9 cellular contexts compared by ENCODE assay signal in the genomic region with DNA sequence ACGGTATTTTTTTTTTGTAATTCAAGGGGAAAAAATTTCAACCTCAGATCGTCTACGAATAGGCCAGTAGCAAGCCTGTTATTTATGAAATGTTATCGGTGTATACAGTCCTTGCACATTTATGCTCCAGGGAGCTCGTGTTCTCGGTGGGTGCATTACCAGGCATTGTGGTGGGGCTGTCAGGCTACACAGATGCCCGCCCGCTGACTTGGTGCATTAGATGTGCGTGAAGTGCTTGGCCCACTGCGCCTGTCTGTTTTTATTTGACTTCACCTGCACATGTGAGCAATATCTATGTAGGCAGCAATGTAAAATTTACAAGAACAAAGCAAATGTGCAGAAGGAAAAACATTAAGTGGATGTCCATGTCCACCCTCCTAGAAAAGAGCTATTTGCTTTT. TPM values are rescaled to one million over a fixed set of nuclear protein-coding genes. Genes with fewer than 3 reads are reported as not detected.
DNase-seq lines count a peak whose midpoint lies in the region; ATAC-seq and TF ChIP-seq lines count a peak whose summit lies in the region.
"Had no signal": no experiment of that assay in that cellular context is flagged by ENCODE, and none has a peak within 500 bp of the region (broad histone marks: within the 10 kb centered on the region; RNA-seq: fewer than 3 reads in every experiment).

No MANE protein-coding gene starts in this region.

- DNase-seq in right atrium auricular region (ENCODE audit: low spot score): no peak
- no peak for DNase-seq in left cardiac atrium
- no peak for DNase-seq in MCF 10A (ENCODE audit: unreplicated experiment)
- no peak for DNase-seq in naive B cell
- DNase-seq in aorta: peak in 1 of 2 donors; percentile 20
- no peak for DNase-seq in HEK293T (ENCODE audit: extremely low spot score)
- DNase-seq: NCI-H1694 treated with DMSO at 0.1 percent for 48 hours had no signal

- POLR2A ChIA-PET in MCF 10A (lab: Yijun Ruan, JAX) (interaction anchor here (0.6 to 6.9 kb wide), 4 partner anchors 31 to 90 kb away, joined by 4 to 100 read pairs (median 53); partner anchors contain the start of gene AP5Z1), HEK293T (lab: Yijun Ruan, JAX) (interaction anchor here (2.0 kb wide), 1 partner anchor 43 kb away, joined by 8 read pairs; no protein-coding TSS in a partner anchor)

- H3K36me3 Mint-ChIP-seq in MCF 10A (ENCODE audit: insufficient read depth, unreplicated experiment) (peaks cover 32% of the 10 kb centered on the region), naive B cell (peaks cover 0 to 8% of the 10 kb centered on the region in 2 donors)

- H3K27ac Mint-ChIP-seq in MCF 10A (ENCODE audit: low read depth, unreplicated experiment) (peak overlapping the region; percentile 96), naive B cell (peak overlapping the region in 5 of 6 donors; percentile 94 to 100 (median 97))

- H3K27me3 ChIP-seq in right atrium auricular region: no peaks in the 10 kb centered on the region
- H3K27me3 ChIP-seq in aorta (ENCODE audit: control insufficient read depth in 1 of 2, insufficient read depth in 2 of 2, low read length in 1 of 2): no peaks in the 10 kb centered on the region

- 27 to 28% methylated on average over 10 of the region's 10 CpGs for WGBS in aorta, 2 donors

- H3K27ac ChIP-seq in right atrium auricular region: peak overlapping the region; percentile 95 to 97
- H3K27ac ChIP-seq in aorta (ENCODE audit: low read depth in 1 of 2, low read length in 2 of 2): peak overlapping the region in 1 of 2 donors; percentile 9

- no peaks in the 10 kb centered on the region for H3K36me3 ChIP-seq in right atrium auricular region
- H3K36me3 ChIP-seq in aorta (ENCODE audit: control insufficient read depth in 1 of 2, insufficient read depth in 2 of 2, low read length in 1 of 2): no peaks in the 10 kb centered on the region

- no peak for TF ChIP-seq CTCF in right atrium auricular region (IDR thresholded peaks at IDR 0.05)
- TF ChIP-seq CTCF in MCF 10A (IDR thresholded peaks at IDR 0.05; ENCODE audit: unreplicated experiment): no peak

- H3K27me3 Mint-ChIP-seq in MCF 10A (ENCODE audit: insufficient read depth, unreplicated experiment) (no peaks in the 10 kb centered on the region), naive B cell (peaks cover 0 to under 1% (median 0%) of the 10 kb centered on the region in 3 donors)

- CTCF ChIA-PET in MCF 10A (lab: Yijun Ruan, JAX): interaction anchor here (0.5 to 1.1 kb wide), 2 partner anchors 44 to 405 kb away, joined by 3 to 4 read pairs; no protein-coding TSS in a partner anchor
- CTCF ChIA-PET in HEK293T (lab: Yijun Ruan, JAX): interaction anchor here (0.6 to 0.7 kb wide), 3 partner anchors 22 to 1619 kb away, joined by 3 to 4 read pairs (median 4); no protein-coding TSS in a partner anchor

- H3K9me3 Mint-ChIP-seq in MCF 10A (ENCODE audit: unreplicated experiment): no peaks in the 10 kb centered on the region
- H3K9me3 Mint-ChIP-seq in naive B cell: no peaks in the 10 kb centered on the region

- H3K4me3 Mint-ChIP-seq in MCF 10A (ENCODE audit: unreplicated experiment) (peak overlapping the region; percentile 83), naive B cell (peak overlapping the region; percentile 88 to 99 (median 96))

- H3K9me3 ChIP-seq in right atrium auricular region: no peaks in the 10 kb centered on the region
- H3K9me3 ChIP-seq in aorta (ENCODE audit: control insufficient read depth, low read length): no peaks in the 10 kb centered on the region

- intact Hi-C loops in left cardiac atrium (cut with DNase I) (loop anchor here (5.0 kb wide), 3 partner anchors 38 to 67 kb away; no protein-coding TSS in a partner anchor), MCF 10A (cut with micrococcal nuclease) (loop anchor here (1.0 to 2.0 kb wide), 3 partner anchors 44 to 69 kb away; no protein-coding TSS in a partner anchor), aorta (cut with DNase I) (loop anchor here in 1 of 2 donors (5.0 kb wide), 2 partner anchors 37 to 67 kb away; no protein-coding TSS in a partner anchor)

- BruUV-seq in MCF 10A (replicated peaks; lab: Mats Ljungman, UMichigan): no TSS peak

- H3K4me1 Mint-ChIP-seq in MCF 10A (ENCODE audit: insufficient read depth, unreplicated experiment) (peaks cover 22% of the 10 kb centered on the region), naive B cell (peaks cover 50 to 74% (median 56%) of the 10 kb centered on the region in 3 donors)

- H3K4me1 ChIP-seq in right atrium auricular region (peaks cover 0 to 41% of the 10 kb centered on the region in 2 donors), aorta (ENCODE audit: control insufficient read depth in 1 of 2, insufficient read depth in 2 of 2, low read length in 2 of 2) (no peaks in the 10 kb centered on the region)

- no peak for ATAC-seq in left cardiac atrium
- no peak for ATAC-seq in naive B cell (ENCODE audit: low read depth in 2 of 2)
- no peak for ATAC-seq in aorta (ENCODE audit: low FRiP score)
- ATAC-seq in GM21515 (IDR thresholded peaks at IDR 0.05; ENCODE audit: unreplicated experiment): no peak
- ATAC-seq in GM19351 (IDR thresholded peaks at IDR 0.05; ENCODE audit: unreplicated experiment): no peak

- H3K4me3 ChIP-seq in right atrium auricular region (no peak overlapping the region), aorta (ENCODE audit: low read length in 2 of 2) (peak overlapping the region; percentile 19 to 80)

TF ChIP-seq in HEK293T, 16 proteins besides CTCF, POLR2A, EP300 and RAD21:
- TF ChIP-seq FOXM1 (IDR thresholded peaks at IDR 0.05; ENCODE audit: borderline replicate concordance) (no peak), TARDBP (IDR thresholded peaks at IDR 0.05) (no peak), ARNT (IDR thresholded peaks at IDR 0.05) (no peak), SP1 (IDR thresholded peaks at IDR 0.05) (no peak), FOXK2 (IDR thresholded peaks at IDR 0.05) (no peak), SUZ12 (IDR thresholded peaks at IDR 0.05) (no peak), HDGF (IDR thresholded peaks at IDR 0.05; ENCODE audit: borderline replicate concordance) (no peak), LEF1 (IDR thresholded peaks at IDR 0.05; ENCODE audit: borderline replicate concordance) (no peak), L3MBTL2 (conservative IDR thresholded peaks at IDR 0.05) (no peak), ELF4 (IDR thresholded peaks at IDR 0.05) (no peak), BHLHE40 (IDR thresholded peaks at IDR 0.05; ENCODE audit: borderline replicate concordance) (no peak), NFRKB (IDR thresholded peaks at IDR 0.05) (no peak), FOXA1 (IDR thresholded peaks at IDR 0.05) (no peak), CTBP1 (IDR thresholded peaks at IDR 0.05; ENCODE audit: borderline replicate concordance) (no peak), ZNF384 (IDR thresholded peaks at IDR 0.05) (no peak)
- TF ChIP-seq, protein P1, sequence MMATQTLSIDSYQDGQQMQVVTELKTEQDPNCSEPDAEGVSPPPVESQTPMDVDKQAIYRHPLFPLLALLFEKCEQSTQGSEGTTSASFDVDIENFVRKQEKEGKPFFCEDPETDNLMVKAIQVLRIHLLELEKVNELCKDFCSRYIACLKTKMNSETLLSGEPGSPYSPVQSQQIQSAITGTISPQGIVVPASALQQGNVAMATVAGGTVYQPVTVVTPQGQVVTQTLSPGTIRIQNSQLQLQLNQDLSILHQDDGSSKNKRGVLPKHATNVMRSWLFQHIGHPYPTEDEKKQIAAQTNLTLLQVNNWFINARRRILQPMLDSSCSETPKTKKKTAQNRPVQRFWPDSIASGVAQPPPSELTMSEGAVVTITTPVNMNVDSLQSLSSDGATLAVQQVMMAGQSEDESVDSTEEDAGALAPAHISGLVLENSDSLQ (IDR thresholded peaks at IDR 0.05): no peak

RNA-seq across cellular contexts. Expression of gene FOXK1, which starts 2.7 kb away (rescaled TPM):
- 10 to 100 TPM; 19.4 to 24.8 TPM for total RNA-seq in right atrium auricular region
- total RNA-seq in left cardiac atrium: 10 to 100 TPM; 17.5 to 22.1 TPM
- total RNA-seq in MCF 10A (2022): 37.7 and 43.8 TPM in 2 replicates
- polyA plus RNA-seq in naive B cell (ENCODE audit: low read depth in 6 of 6): 1 to 10 TPM in 5 of 6 donors, under 1 TPM in 1; 0.92 to 3.1 (median 1.8) TPM
- 10 to 100 TPM; 41.4 to 47.5 TPM for total RNA-seq in aorta
- polyA plus RNA-seq in aorta: 1 to 10 TPM; 5.1 to 8.7 TPM

Comparison
In these comparisons a context has a peak if more than half of its experiments do, and no peak if none do; other contexts are left out.
1. H3K4me3 ChIP-seq: peak in aorta (2 of 2); none in right atrium auricular region (0 of 2).